In genomic region chr16:84995666-84996065, GRCh38 we compare ENCODE assay signal across 12 cellular contexts. TPM values are rescaled to one million over a fixed set of nuclear protein-coding genes. Genes with fewer than 3 reads are reported as not detected.
A peak's percentile ranks its signal among the peaks of the same experiment; 100 is the strongest.
DNase-seq lines count a peak whose midpoint lies in the region; FAIRE-seq and TF ChIP-seq lines count a peak whose summit lies in the region.
"Had no signal": no experiment of that assay in that cellular context is flagged by ENCODE, and none has a peak within 500 bp of the region (broad histone marks: within the 10 kb centered on the region; RNA-seq: fewer than 3 reads in every experiment).

No MANE protein-coding gene starts in this region.

- no peak overlapping the region for H4K5ac ChIP-seq in H1 (ENCODE audit: insufficient read length, low read depth, low read length)

- H2BK12ac ChIP-seq in H1 (ENCODE audit: low read depth, low read length): no peak overlapping the region

- H3K9me3 ChIP-seq in H1 (ENCODE audit: insufficient read depth in 2 of 2, low read depth in 1 of 2, low read length in 1 of 2) (no peaks in the 10 kb centered on the region), prostate gland (no peaks in the 10 kb centered on the region)

- H3K27me3 ChIP-seq in HL-60 (ENCODE audit: insufficient read depth, poor library complexity, severe bottlenecking) (no peaks in the 10 kb centered on the region), H1 (replicated peaks in 1 of 4; ENCODE audit: control insufficient read depth in 3 of 4, extremely low read depth in 1 of 4, insufficient read depth in 3 of 4, low read length in 3 of 4) (no peaks in the 10 kb centered on the region), prostate gland (replicated peaks; ENCODE audit: insufficient read depth) (no peaks in the 10 kb centered on the region)

- no peak for TF ChIP-seq EP300 in H1 (IDR thresholded peaks at IDR 0.05; ENCODE audit: borderline replicate concordance in 1 of 2, low read depth in 2 of 2, low read length in 2 of 2)

- H3K27ac Mint-ChIP-seq in CD14-positive monocyte: peak overlapping the region; percentile 98 to 99 (median 99)

- H2BK15ac ChIP-seq in H1 (ENCODE audit: low read length): no peak overlapping the region

- DNase-seq in CD14-positive monocyte (ENCODE audit: low spot score) (no peak), HL-60 (ENCODE audit: low read depth in 1 of 2, low spot score in 1 of 2) (no peak), H1 (ENCODE audit: low read depth in 1 of 2, low spot score in 2 of 2) (no peak), prostate gland (ENCODE audit: low spot score) (no peak), D721Med (ENCODE audit: insufficient read length, low spot score) (no peak), retina (no peak), AML-193 (lab: John Stamatoyannopoulos, UW) (no peak), NCI-H187 treated with DMSO at 0.1 percent for 48 hours (lab: John Stamatoyannopoulos, UW) (no peak)
- DNase-seq: DMS79 treated with DMSO at 0.1 percent for 48 hours, NCI-H1436 treated with DMSO at 0.1 percent for 48 hours, T1000 had no signal

- no peak overlapping the region for H3K56ac ChIP-seq in H1 (replicated peaks; ENCODE audit: insufficient read length, low read depth, low read length)

- no peak overlapping the region for H2BK120ac ChIP-seq in H1 (replicated peaks; ENCODE audit: low read depth, low read length)

- no peak overlapping the region for H2BK5ac ChIP-seq in H1 (ENCODE audit: low read depth, low read length)

- H3K4me2 ChIP-seq in H1 (ENCODE audit: insufficient read depth in 1 of 2, low read depth in 2 of 2, low read length in 2 of 2): no peak overlapping the region

- no peak overlapping the region for H2BK20ac ChIP-seq in H1 (ENCODE audit: low read length)

- H3K4me3 ChIP-seq in HL-60 (replicated peaks; ENCODE audit: insufficient read depth, low read length) (no peak overlapping the region), H1 (ENCODE audit: extremely low read depth in 1 of 4, insufficient read depth in 2 of 4, low read depth in 3 of 4, low read length in 4 of 4) (no peak overlapping the region), prostate gland (no peak overlapping the region)

- H3K36me3 Mint-ChIP-seq in CD14-positive monocyte: peaks cover 69 to 86% of the 10 kb centered on the region in 2 donors

- H3K23me2 ChIP-seq in H1 (ENCODE audit: low read depth, low read length): no peaks in the 10 kb centered on the region

- no peak overlapping the region for H3K9ac ChIP-seq in H1 (replicated peaks in 1 of 4; ENCODE audit: extremely low read depth in 1 of 4, low read depth in 3 of 4, low read length in 3 of 4)

- H3K4me1 ChIP-seq in H1 (replicated peaks in 1 of 4; ENCODE audit: control insufficient read depth in 3 of 4, insufficient read depth in 4 of 4, low read length in 3 of 4): 0 out of 7 replicates have a peak, but pooled peaks cover 0 to 3% (median 0%) of the 10 kb centered on the region in 4 experiments
- H3K4me1 ChIP-seq in prostate gland (replicated peaks): peaks cover 30% of the 10 kb centered on the region

- intact Hi-C loops in CD14-positive monocyte (cut with micrococcal nuclease): no loop called here
- intact Hi-C loops in prostate gland (cut with DNase I): no loop called here

- no peak overlapping the region for H3K14ac ChIP-seq in H1 (ENCODE audit: insufficient read length)

- TF ChIP-seq CTCF in CD14-positive monocyte (IDR thresholded peaks at IDR 0.05): no peak
- no peak for TF ChIP-seq CTCF in HL-60 (IDR thresholded peaks at IDR 0.05; ENCODE audit: insufficient read depth, low read length)
- no peak for TF ChIP-seq CTCF in H1 (IDR thresholded peaks at IDR 0.05; ENCODE audit: control extremely low read depth in 1 of 3, insufficient read depth in 1 of 3, low read depth in 1 of 3, low read length in 3 of 3)
- TF ChIP-seq CTCF in prostate gland (IDR thresholded peaks at IDR 0.05): no peak
- TF ChIP-seq CTCF in D721Med (IDR thresholded peaks at IDR 0.05; ENCODE audit: insufficient read depth, missing control alignments): no peak

- TF ChIP-seq RAD21 in H1 (IDR thresholded peaks at IDR 0.05 in 1 of 2, conservative IDR thresholded peaks at IDR 0.05 in 1 of 2; ENCODE audit: low read depth in 2 of 2, low read length in 2 of 2): no peak

- H2AFZ ChIP-seq in H1 (ENCODE audit: low read length): no peak overlapping the region

- no peak for FAIRE-seq in H1 (lab: Jason Lieb, UNC)
- FAIRE-seq in D721Med (lab: Jason Lieb, UNC): no peak
- FAIRE-seq: colon had no signal

- no peak overlapping the region for H3K18ac ChIP-seq in H1 (ENCODE audit: extremely low read depth, low read length)

- POLR2A ChIA-PET in H1 (lab: Charles Lee; ENCODE audit: partially characterized antibody): no interaction called here

- H2AK5ac ChIP-seq in H1 (ENCODE audit: low read depth, low read length): no peak overlapping the region

- TF ChIP-seq POLR2A in H1 (IDR thresholded peaks at IDR 0.05; ENCODE audit: control extremely low read depth in 1 of 2, low read depth in 2 of 2, low read length in 2 of 2) (no peak), prostate gland (IDR thresholded peaks at IDR 0.05) (no peak)

- H3K4ac ChIP-seq in H1 (replicated peaks; ENCODE audit: insufficient read length, low read depth, low read length): no peak overlapping the region

- H3K4me1 Mint-ChIP-seq in CD14-positive monocyte: peaks cover 76% of the 10 kb centered on the region

- H4K20me1 ChIP-seq in H1 (replicated peaks in 1 of 2; ENCODE audit: control insufficient read depth in 1 of 2, insufficient read depth in 2 of 2, low read length in 2 of 2): peaks cover 4 to 9% of the 10 kb centered on the region in 2 experiments

- H3K79me1 ChIP-seq in H1 (ENCODE audit: low read depth, low read length): peaks cover 3% of the 10 kb centered on the region; the same call in 1 of the 2 replicates

- H3K4me3 Mint-ChIP-seq in CD14-positive monocyte: no peak overlapping the region

- H3K23ac ChIP-seq in H1 (ENCODE audit: insufficient read length): no peak overlapping the region

- peaks cover 0 to 23% of the 10 kb centered on the region in 2 experiments; a peak in 3 of 4 replicates for H3K79me2 ChIP-seq in H1 (ENCODE audit: control insufficient read depth in 1 of 2, insufficient read depth in 2 of 2, low read length in 2 of 2)

- WGBS in H1 (ENCODE audit: extremely low coverage in 1 of 2, insufficient coverage in 1 of 2, insufficient read length in 1 of 2, insufficient replicate concordance in 2 of 2, low coverage in 1 of 2, low lambda C conversion rate in 2 of 2, missing lambda C conversion rate in 1 of 2), 2 experiments: 85% methylated on average over 8 of the region's 8 CpGs; no CpG with 5 or more reads in 1 of the 2 experiments
- 71% methylated on average over 8 of the region's 8 CpGs for WGBS in prostate gland

- peaks cover 0 to 15% (median 3%) of the 10 kb centered on the region in 4 experiments; a peak in 5 of 8 replicates for H3K36me3 ChIP-seq in H1 (ENCODE audit: control insufficient read depth in 2 of 4, insufficient read depth in 4 of 4, low read length in 3 of 4)
- H3K36me3 ChIP-seq in prostate gland: no peaks in the 10 kb centered on the region

- peak overlapping the region; percentile 20; the same call in 1 of the 2 replicates for H4K8ac ChIP-seq in H1 (ENCODE audit: extremely low read depth, insufficient read depth, low read length)

- CTCF ChIA-PET in H1 (lab: Charles Lee; ENCODE audit: partially characterized antibody): interaction anchor here (1.0 to 1.8 kb wide), 5 partner anchors 10 to 91 kb away, joined by 3 to 7 read pairs (median 5); no protein-coding TSS in a partner anchor

- no peaks in the 10 kb centered on the region for H3K27me3 Mint-ChIP-seq in CD14-positive monocyte (ENCODE audit: low read depth in 3 of 3)

- H3K27ac ChIP-seq in HL-60 (replicated peaks) (peak overlapping the region; percentile 73), H1 (ENCODE audit: low read depth, low read length) (no peak overlapping the region), prostate gland (peak overlapping the region; percentile 91 to 93)

- peaks cover 0 to 2% (median 0%) of the 10 kb centered on the region in 7 donors for H3K9me3 Mint-ChIP-seq in CD14-positive monocyte

- H4K91ac ChIP-seq in H1 (replicated peaks; ENCODE audit: insufficient read length, low read length): no peak overlapping the region

TF ChIP-seq in H1, 55 proteins besides CTCF, POLR2A, EP300 and RAD21:
- no peak for TF ChIP-seq TCF12 (IDR thresholded peaks at IDR 0.05; ENCODE audit: low read depth, low read length)
- no peak for TF ChIP-seq POU5F1 (IDR thresholded peaks at IDR 0.05; ENCODE audit: low read depth, low read length)
- TF ChIP-seq TBP (IDR thresholded peaks at IDR 0.05; ENCODE audit: low read depth, low read length): no peak
- TF ChIP-seq USF2 (IDR thresholded peaks at IDR 0.05; ENCODE audit: low read length): no peak

RNA-seq across cellular contexts. Expression of gene ZDHHC7, which starts 15.7 kb away (rescaled TPM):
- polyA plus RNA-seq in CD14-positive monocyte (100 to 1,000 TPM in 1 of 2 donors, 10 to 100 TPM in 1; 99.7 to 129 TPM), H1 (2011; rRNA removed) (56.3 and 125 TPM in 2 replicates)
- total RNA-seq in H1 (2021; fragmentation: NEBNext Ultra II Directional; extraction: Animal tissue kit (Norgen Biotek cat#: 25700)): 40.5 and 43.5 TPM in 2 replicates
- 45.4 TPM for polyA plus RNA-seq in H1 (2011; cell fraction: cytosol; rRNA removed)
- 67.9 TPM for polyA plus RNA-seq in H1 (2011; cell fraction: nucleus; rRNA removed)
- polyA plus RNA-seq in H1 (2012, experiment 1 of 2): 28.9 to 38.4 TPM (median 30.3 TPM) in 4 replicates
- 19.1 TPM for polyA plus RNA-seq in H1 (2012, experiment 2 of 2)
- 31.1 TPM for polyA plus RNA-seq in H1 (2013, experiment 1 of 2)
- polyA plus RNA-seq in H1 (2013, experiment 2 of 2): 32.2 TPM
- polyA minus RNA-seq in H1 (2011; rRNA and poly(A)+ RNA removed): 46.1 and 48.2 TPM in 2 replicates
- 21.2 TPM for polyA minus RNA-seq in H1 (2011; cell fraction: cytosol; rRNA and poly(A)+ RNA removed)
- polyA minus RNA-seq in H1 (2011; cell fraction: nucleus; rRNA and poly(A)+ RNA removed): 19.7 TPM
- 10 to 100 TPM; 64.6 TPM for total RNA-seq in prostate gland

RNA-seq across cellular contexts. Expression of gene KIAA0513, which starts 31.9 kb away (rescaled TPM):
- polyA plus RNA-seq in CD14-positive monocyte (10 to 100 TPM; 21.4 to 32.7 TPM), H1 (2011; rRNA removed) (2.1 and 3.6 TPM in 2 replicates)
- 5.8 and 6.1 TPM in 2 replicates for total RNA-seq in H1 (2021; fragmentation: NEBNext Ultra II Directional; extraction: Animal tissue kit (Norgen Biotek cat#: 25700))
- 2.9 TPM for polyA plus RNA-seq in H1 (2011; cell fraction: cytosol; rRNA removed)
- polyA plus RNA-seq in H1 (2011; cell fraction: nucleus; rRNA removed): 4.0 TPM
- 3.0 to 5.0 TPM (median 4.1 TPM) in 4 replicates for polyA plus RNA-seq in H1 (2012, experiment 1 of 2)
- 8.6 TPM for polyA plus RNA-seq in H1 (2012, experiment 2 of 2)
- 3.0 TPM for polyA plus RNA-seq in H1 (2013, experiment 1 of 2)
- polyA plus RNA-seq in H1 (2013, experiment 2 of 2): 3.0 TPM
- 7.2 and 7.6 TPM in 2 replicates for polyA minus RNA-seq in H1 (2011; rRNA and poly(A)+ RNA removed)
- 2.6 TPM for polyA minus RNA-seq in H1 (2011; cell fraction: cytosol; rRNA and poly(A)+ RNA removed)
- 3.6 TPM for polyA minus RNA-seq in H1 (2011; cell fraction: nucleus; rRNA and poly(A)+ RNA removed)
- 10 to 100 TPM; 14.4 to 29.4 TPM for total RNA-seq in prostate gland
